ENCODE assay signal across 8 cellular contexts in genomic region chr1:39954870-39955546, GRCh38. TPM values are rescaled to one million over a fixed set of nuclear protein-coding genes. Genes with fewer than 3 reads are reported as not detected.
DNase-seq lines count a peak whose midpoint lies in the region; ATAC-seq and TF ChIP-seq lines count a peak whose summit lies in the region.

Gene MFSD2A (plus strand): TSS chr1:39955145. CDS start chr1:39955293, 148 bp downstream.

- peaks cover 5 to 8% of the 10 kb centered on the region in 2 donors for H3K36me3 ChIP-seq in duodenal mucosa (ENCODE audit: control insufficient read depth in 1 of 2, insufficient read depth in 2 of 2, low read length in 2 of 2)

- H3K9ac ChIP-seq in duodenal mucosa (ENCODE audit: low read depth in 1 of 2, low read length in 2 of 2) = peak within 1 kb of the TSS; percentile 83 to 86

- H3K4me3 ChIP-seq in duodenal mucosa (ENCODE audit: low read depth in 1 of 2, low read length in 2 of 2) (peak within 1 kb of the TSS; percentile 86 to 88), lower leg skin (ENCODE audit: low read depth, poor library complexity, severe bottlenecking) (peak within 1 kb of the TSS; percentile 47)

- peak within 1 kb of the TSS; percentile 75 for H3K27ac Mint-ChIP-seq in activated CD4-positive, alpha-beta memory T cell treated with anti-CD3 and anti-CD28 coated beads for 36 hours

- H3K4me1 Mint-ChIP-seq in activated CD4-positive, alpha-beta memory T cell treated with anti-CD3 and anti-CD28 coated beads for 36 hours (ENCODE audit: low read depth) = peaks cover 29% of the 10 kb centered on the region

- 0 to 1% methylated on average over 46 to 48 of the region's 62 CpGs for WGBS in lower leg skin, 2 donors

- peak within 1 kb of the TSS; percentile 80 for H3K27ac ChIP-seq in duodenal mucosa (ENCODE audit: low read depth, low read length)

- intact Hi-C loops in activated CD4-positive, alpha-beta memory T cell treated with anti-CD3 and anti-CD28 coated beads for 36 hours (cut with micrococcal nuclease) = loop anchor here (5.0 kb wide), 3 partner anchors 53 to 87 kb away; partner anchors contain the start of genes CAP1 and MYCL
- intact Hi-C loops in lower leg skin (cut with DNase I; ENCODE audit: low total_unique reads) = no loop called here

- no peaks in the 10 kb centered on the region for H3K27me3 ChIP-seq in duodenal mucosa (ENCODE audit: control insufficient read depth in 1 of 2, insufficient read depth in 2 of 2, low read length in 2 of 2)

- in situ Hi-C loops in ACHN (cut with HindIII; ENCODE audit: low pct_ligation_motif_present, low pct_unique_long_range_greater_than_20kb, low sequenced_read_pairs) = no loop called here

- H3K4me1 ChIP-seq in duodenal mucosa (ENCODE audit: control insufficient read depth in 1 of 2, insufficient read depth in 2 of 2, low read length in 2 of 2) = peaks cover 16 to 30% of the 10 kb centered on the region in 2 donors

- POLR2A ChIA-PET in activated CD4-positive, alpha-beta memory T cell treated with anti-CD3 and anti-CD28 coated beads for 36 hours (lab: Charles Lee) = interaction anchor here (1.0 to 2.0 kb wide), 5 partner anchors 14 to 156 kb away, joined by 3 to 8 read pairs (median 4); no protein-coding TSS in a partner anchor

- no peak for TF ChIP-seq POLR2A in lower leg skin (IDR thresholded peaks at IDR 0.05)

- H3K36me3 Mint-ChIP-seq in activated CD4-positive, alpha-beta memory T cell treated with anti-CD3 and anti-CD28 coated beads for 36 hours = peaks cover 19% of the 10 kb centered on the region

- no peaks in the 10 kb centered on the region for H3K9me3 Mint-ChIP-seq in activated CD4-positive, alpha-beta memory T cell treated with anti-CD3 and anti-CD28 coated beads for 36 hours

- TF ChIP-seq CTCF in lower leg skin (IDR thresholded peaks at IDR 0.05) = no peak

- CTCF ChIA-PET in activated CD4-positive, alpha-beta memory T cell treated with anti-CD3 and anti-CD28 coated beads for 36 hours (lab: Charles Lee) = interaction anchor here (0.7 to 2.0 kb wide), 8 partner anchors 17 to 157 kb away, joined by 3 to 15 read pairs (median 6); partner anchors contain the start of gene MYCL

- ATAC-seq in GM19025 (IDR thresholded peaks at IDR 0.05; ENCODE audit: low read depth, unreplicated experiment) (peak; percentile 73), HG03354 (IDR thresholded peaks at IDR 0.05; ENCODE audit: poor library complexity, severe bottlenecking, unreplicated experiment) (peak; percentile 90)

- H3K27me3 Mint-ChIP-seq in activated CD4-positive, alpha-beta memory T cell treated with anti-CD3 and anti-CD28 coated beads for 36 hours = no peaks in the 10 kb centered on the region

- peak; percentile 89 for DNase-seq in ACHN
- DNase-seq in NCI-H524 (lab: John Stamatoyannopoulos, UW) = peak; percentile 73 to 89
- peak; percentile 94 for DNase-seq in activated CD4-positive, alpha-beta memory T cell treated with anti-CD3 and anti-CD28 coated beads for 36 hours
- DNase-seq in lower leg skin (ENCODE audit: low spot score in 2 of 2) = peak; percentile 93 to 99
- peak; percentile 92 to 95 for DNase-seq in stimulated activated CD4-positive, alpha-beta T cell treated with anti-CD3 and anti-CD28 coated beads, Interleukin-4, amount 100 ng/mL, for 4 hours

- no peaks in the 10 kb centered on the region for H3K9me3 ChIP-seq in duodenal mucosa (ENCODE audit: control insufficient read depth in 1 of 2, low read length in 2 of 2)

- H3K4me3 Mint-ChIP-seq in activated CD4-positive, alpha-beta memory T cell treated with anti-CD3 and anti-CD28 coated beads for 36 hours = peak within 1 kb of the TSS; percentile 84

RNA-seq across cellular contexts. Expression of gene MFSD2A, which starts in this region (rescaled TPM):
- 1 to 10 TPM; 6.0 to 7.5 TPM for total RNA-seq in activated CD4-positive, alpha-beta memory T cell treated with anti-CD3 and anti-CD28 coated beads for 36 hours
- 100 to 1,000 TPM; 103 to 209 (median 131) TPM for total RNA-seq in lower leg skin

Comparison
In these comparisons a context has a peak if more than half of its experiments do, and no peak if none do; other contexts are left out.
1. Peak in every context shown above with its lines: DNase-seq, ATAC-seq, H3K4me3 ChIP-seq and H3K27ac ChIP-seq.
2. RNA of gene MFSD2A (total RNA-seq): 103 to 209 TPM in lower leg skin; 6.0 to 7.5 TPM in activated CD4-positive, alpha-beta memory T cell treated with anti-CD3 and anti-CD28 coated beads for 36 hours; every median in the first group is over 10 times any median in the second.